In the genomic region with DNA sequence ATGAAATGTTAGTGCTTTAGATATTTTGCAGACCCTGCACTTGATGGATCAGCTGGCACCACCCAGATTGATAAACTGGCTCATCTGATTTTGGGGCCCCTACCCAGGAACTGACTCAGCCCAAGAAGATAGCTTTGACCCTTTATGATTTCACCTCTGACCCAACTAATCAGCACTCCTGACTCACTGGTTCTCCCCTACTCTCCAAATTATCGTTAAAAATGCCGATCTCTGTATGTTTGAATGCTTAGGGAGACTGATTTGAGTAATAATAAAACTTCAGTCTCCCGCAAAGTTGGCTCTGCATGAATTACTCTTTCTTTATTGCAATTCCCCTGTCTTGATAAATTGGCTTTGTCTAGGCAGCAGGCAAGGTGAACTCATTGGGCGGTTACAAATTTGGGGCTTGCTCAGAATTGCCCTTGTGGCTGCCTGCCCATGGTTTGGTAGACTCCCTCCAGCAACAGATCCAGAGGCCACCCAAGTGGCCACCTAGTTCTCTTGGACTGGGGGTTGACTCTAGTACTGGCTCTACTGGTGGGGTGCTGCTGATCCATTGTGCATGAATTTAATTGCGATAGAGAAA, we compare ENCODE assay signal across 20 cellular contexts. TPM values are rescaled to one million over a fixed set of nuclear protein-coding genes. Genes with fewer than 3 reads are reported as not detected.
"Had no signal": no experiment of that assay in that cellular context is flagged by ENCODE, and none has a peak within 500 bp of the region (broad histone marks: within the 10 kb centered on the region; RNA-seq: fewer than 3 reads in every experiment).

No MANE protein-coding gene starts in this region.

RNA-seq across cellular contexts. Expression of a gene that starts 48.2 kb away (rescaled TPM):
- total RNA-seq: myocyte; naive thymus-derived CD8-positive, alpha-beta T cell; natural killer cell treated with Interleukin-12 subunit alpha and Interleukin-12 subunit beta and Interleukin-15 and Interleukin-18, amount 100 ng/mL, for 72 hours; neural crest cell; occipital lobe; osteoblast; progenitor cell of endocrine pancreas; psoas muscle; renal cortical epithelial cell; right cardiac atrium; sciatic nerve; smooth muscle cell; spleen; suprapubic skin; tibial nerve; upper lobe of left lung; ureter; vagina had no signal
- polyA plus RNA-seq: naive thymus-derived CD8-positive, alpha-beta T cell; ovary; psoas muscle; right cardiac atrium; smooth muscle cell; spleen; thymus had no signal
